Comparison of ENCODE assay signal across 10 cellular contexts in genomic region chr9:128903079-128903461, GRCh38. TPM values are rescaled to one million over a fixed set of nuclear protein-coding genes. Genes with fewer than 3 reads are reported as not detected.
DNase-seq lines count a peak whose midpoint lies in the region; ATAC-seq, FAIRE-seq and TF ChIP-seq lines count a peak whose summit lies in the region.
"Had no signal": no experiment of that assay in that cellular context is flagged by ENCODE, and none has a peak within 500 bp of the region (broad histone marks: within the 10 kb centered on the region; RNA-seq: fewer than 3 reads in every experiment).

No MANE protein-coding gene starts in this region.

- peak overlapping the region; percentile 97 for H3K27ac Mint-ChIP-seq in activated CD4-positive, alpha-beta T cell treated with anti-CD3 and anti-CD28 coated beads, Interleukin-2, amount 10 ng/mL, durations not matched to agents 7 days and 5 days
- H3K27ac Mint-ChIP-seq in activated naive CD8-positive, alpha-beta T cell treated with anti-CD3 and anti-CD28 coated beads for 36 hours: peak overlapping the region; percentile 94

- no peak for TF ChIP-seq RAD21 in HepG2 (CRISPR knock-in tag; IDR thresholded peaks at IDR 0.05)

- 94% methylated on average over 2 of the region's 2 CpGs for WGBS in HepG2 (ENCODE audit: low lambda C conversion rate)

- no peaks in the 10 kb centered on the region for H3K27me3 Mint-ChIP-seq in activated CD4-positive, alpha-beta T cell treated with anti-CD3 and anti-CD28 coated beads, Interleukin-2, amount 10 ng/mL, durations not matched to agents 7 days and 5 days
- no peaks in the 10 kb centered on the region for H3K27me3 Mint-ChIP-seq in activated naive CD8-positive, alpha-beta T cell treated with anti-CD3 and anti-CD28 coated beads for 36 hours

- CTCF ChIA-PET in activated CD4-positive, alpha-beta T cell treated with anti-CD3 and anti-CD28 coated beads, Interleukin-2, amount 10 ng/mL, durations not matched to agents 7 days and 5 days (lab: Charles Lee): no interaction called here
- CTCF ChIA-PET in HepG2 (lab: Yijun Ruan, JAX; ENCODE audit: low intra/inter-chr PET ratio, low total read pairs): no interaction called here

- H3K79me2 ChIP-seq in HepG2 (ENCODE audit: insufficient read depth, low read length): peaks cover 4% of the 10 kb centered on the region

- no TSS peak for BruUV-seq in HepG2 (replicated peaks; lab: Mats Ljungman, UMichigan)

- no peaks in the 10 kb centered on the region for H3K9me3 Mint-ChIP-seq in activated CD4-positive, alpha-beta T cell treated with anti-CD3 and anti-CD28 coated beads, Interleukin-2, amount 10 ng/mL, durations not matched to agents 7 days and 5 days
- no peaks in the 10 kb centered on the region for H3K9me3 Mint-ChIP-seq in activated naive CD8-positive, alpha-beta T cell treated with anti-CD3 and anti-CD28 coated beads for 36 hours

- intact Hi-C loops in HepG2 (cut with micrococcal nuclease; ENCODE audit: unreplicated experiment) (no loop called here), tibial artery (cut with DNase I; ENCODE audit: low total_unique reads) (no loop called here)

- TF ChIP-seq EP300 in HepG2 (IDR thresholded peaks at IDR 0.05; ENCODE audit: low read depth in 2 of 2, low read length in 2 of 2) (no peak), HepG2 (CRISPR knock-in tag; IDR thresholded peaks at IDR 0.05; ENCODE audit: borderline replicate concordance) (no peak)

- no peak for TF ChIP-seq POLR2A in HepG2 (IDR thresholded peaks at IDR 0.05; ENCODE audit: insufficient read depth in 1 of 2, low read depth in 2 of 2, low read length in 2 of 2)

- no peak for DNase-seq in activated CD4-positive, alpha-beta T cell treated with anti-CD3 and anti-CD28 coated beads, Interleukin-2, amount 10 ng/mL, durations not matched to agents 7 days and 5 days
- DNase-seq in activated CD4-positive, alpha-beta T cell treated with anti-CD3 and anti-CD28 coated beads for 4 hours: no peak
- DNase-seq in activated naive CD8-positive, alpha-beta T cell treated with anti-CD3 and anti-CD28 coated beads for 36 hours: no peak
- no peak for DNase-seq in HepG2 (ENCODE audit: low spot score)
- no peak for DNase-seq in tibial artery
- no peak for DNase-seq in NCI-H510A (lab: John Stamatoyannopoulos, UW)
- no peak for DNase-seq in occipital lobe (lab: John Stamatoyannopoulos, UW)
- DNase-seq in MG63: no peak
- DNase-seq: dermis blood vessel endothelial cell, SHP77 treated with DMSO at 0.1 percent for 48 hours had no signal

- peaks cover 32% of the 10 kb centered on the region for H3K4me1 ChIP-seq in HepG2 (ENCODE audit: insufficient read depth, low read length)
- H3K4me1 ChIP-seq in tibial artery: peaks cover 0 to 72% (median 45%) of the 10 kb centered on the region in 4 donors

- no peak overlapping the region for H3K9ac ChIP-seq in HepG2 (ENCODE audit: insufficient read depth, low read depth, low read length)

- H3K4me2 ChIP-seq in HepG2 (ENCODE audit: low read depth, low read length): no peak overlapping the region

- in situ Hi-C loops in HepG2 (cut with HindIII; ENCODE audit: extremely low pct_ligation_motif_present, low pct_unique_long_range_greater_than_20kb): no loop called here

- TF ChIP-seq CTCF in HepG2 (CRISPR knock-in tag; IDR thresholded peaks at IDR 0.05) (no peak), tibial artery (IDR thresholded peaks at IDR 0.05) (no peak)

- POLR2A ChIA-PET in activated CD4-positive, alpha-beta T cell treated with anti-CD3 and anti-CD28 coated beads, Interleukin-2, amount 10 ng/mL, durations not matched to agents 7 days and 5 days (lab: Charles Lee): no interaction called here
- POLR2A ChIA-PET in HepG2 (lab: Yijun Ruan, JAX): interaction anchor here (0.7 kb wide), 1 partner anchor 1505 kb away, joined by 3 read pairs; no protein-coding TSS in a partner anchor

- H3K9me3 ChIP-seq in HepG2 (ENCODE audit: low read length) (no peaks in the 10 kb centered on the region), tibial artery (no peaks in the 10 kb centered on the region), MG63 (no peaks in the 10 kb centered on the region)

- H3K4me3 ChIP-seq in HepG2 (replicated peaks in 1 of 3; ENCODE audit: insufficient read depth in 1 of 3, low read depth in 2 of 3, low read length in 3 of 3) (no peak overlapping the region), tibial artery (no peak overlapping the region), MG63 (no peak overlapping the region)

- no peaks in the 10 kb centered on the region for H4K20me1 ChIP-seq in HepG2 (ENCODE audit: insufficient read depth, low read length)

- no peak overlapping the region for H2AFZ ChIP-seq in HepG2 (ENCODE audit: low read length)

- FAIRE-seq in HepG2 (lab: Jason Lieb, UNC): no peak

- H3K36me3 ChIP-seq in HepG2 (replicated peaks in 1 of 2; ENCODE audit: control insufficient read depth in 1 of 2, insufficient read depth in 2 of 2, low read length in 2 of 2): peaks cover 9 to 27% of the 10 kb centered on the region in 2 experiments
- peaks cover 24 to 49% (median 41%) of the 10 kb centered on the region in 3 donors for H3K36me3 ChIP-seq in tibial artery
- H3K36me3 ChIP-seq in MG63: peaks cover 10% of the 10 kb centered on the region

- no peak overlapping the region for H3K27ac ChIP-seq in HepG2 (ENCODE audit: extremely low read length, insufficient read depth, low read length)
- H3K27ac ChIP-seq in tibial artery: peak overlapping the region; percentile 80 to 83

- ATAC-seq in HepG2: no peak

- H3K36me3 Mint-ChIP-seq in activated CD4-positive, alpha-beta T cell treated with anti-CD3 and anti-CD28 coated beads, Interleukin-2, amount 10 ng/mL, durations not matched to agents 7 days and 5 days (ENCODE audit: low read depth): peaks cover 45% of the 10 kb centered on the region
- H3K36me3 Mint-ChIP-seq in activated naive CD8-positive, alpha-beta T cell treated with anti-CD3 and anti-CD28 coated beads for 36 hours: peaks cover 19% of the 10 kb centered on the region

- H3K4me1 Mint-ChIP-seq in activated CD4-positive, alpha-beta T cell treated with anti-CD3 and anti-CD28 coated beads, Interleukin-2, amount 10 ng/mL, durations not matched to agents 7 days and 5 days: peaks cover 81% of the 10 kb centered on the region
- H3K4me1 Mint-ChIP-seq in activated naive CD8-positive, alpha-beta T cell treated with anti-CD3 and anti-CD28 coated beads for 36 hours: peaks cover 63% of the 10 kb centered on the region

- H3K27me3 ChIP-seq in HepG2 (ENCODE audit: control insufficient read depth in 1 of 2, insufficient read depth in 2 of 2, low read length in 2 of 2) (no peaks in the 10 kb centered on the region), tibial artery (no peaks in the 10 kb centered on the region), MG63 (no peaks in the 10 kb centered on the region)

- H3K4me3 Mint-ChIP-seq in activated CD4-positive, alpha-beta T cell treated with anti-CD3 and anti-CD28 coated beads, Interleukin-2, amount 10 ng/mL, durations not matched to agents 7 days and 5 days: peak overlapping the region; percentile 74
- peak overlapping the region; percentile 65 for H3K4me3 Mint-ChIP-seq in activated naive CD8-positive, alpha-beta T cell treated with anti-CD3 and anti-CD28 coated beads for 36 hours

RNA-seq across cellular contexts. Expression of gene PHYHD1, which starts 17.7 kb away (rescaled TPM):
- total RNA-seq in activated CD4-positive, alpha-beta T cell treated with anti-CD3 and anti-CD28 coated beads, Interleukin-2, amount 10 ng/mL, durations not matched to agents 7 days and 5 days: 1 to 10 TPM; 1.2 to 2.2 TPM
- total RNA-seq in activated naive CD8-positive, alpha-beta T cell treated with anti-CD3 and anti-CD28 coated beads for 36 hours: under 1 TPM; 0.49 to 0.52 TPM
- 10.6 and 12.3 TPM in 2 replicates for total RNA-seq in HepG2 (2016; rRNA removed; fragmentation: Illumina TruSeq; extraction: Trizol)
- total RNA-seq in HepG2 (2016; cell fraction: cytosol; rRNA removed; fragmentation: Illumina TruSeq; extraction: Trizol; ENCODE audit: low read depth): 3.5 and 4.7 TPM in 2 replicates
- total RNA-seq in HepG2 (2016; cell fraction: insoluble cytoplasmic fraction; rRNA removed; fragmentation: Illumina TruSeq; extraction: Trizol): 10.3 and 13.2 TPM in 2 replicates
- total RNA-seq in HepG2 (2016; cell fraction: membrane; rRNA removed; fragmentation: Illumina TruSeq; extraction: Trizol): 4.2 and 5.2 TPM in 2 replicates
- total RNA-seq in HepG2 (2016; cell fraction: nucleus; rRNA removed; fragmentation: Illumina TruSeq; extraction: Trizol): 5.8 and 8.2 TPM in 2 replicates
- 19.6 and 25.3 TPM in 2 replicates for polyA plus RNA-seq in HepG2 (2011; rRNA removed)
- polyA plus RNA-seq in HepG2 (2011; cell fraction: cytosol; rRNA removed): 12.8 and 20.7 TPM in 2 replicates
- 28.7 and 34.3 TPM in 2 replicates for polyA plus RNA-seq in HepG2 (2011; cell fraction: nucleus; rRNA removed)
- polyA plus RNA-seq in HepG2 (2012): 9.6 and 13.5 TPM in 2 replicates
- 7.3 and 8.5 TPM in 2 replicates for polyA plus RNA-seq in HepG2 (2016; cell fraction: cytosol; fragmentation: Illumina TruSeq; extraction: Trizol; ENCODE audit: low read depth)
- 21.0 and 23.6 TPM in 2 replicates for polyA plus RNA-seq in HepG2 (2016; cell fraction: insoluble cytoplasmic fraction; fragmentation: Illumina TruSeq; extraction: Trizol; ENCODE audit: low read depth)
- polyA plus RNA-seq in HepG2 (2016; cell fraction: membrane; fragmentation: Illumina TruSeq; extraction: Trizol; ENCODE audit: low read depth): 8.2 and 8.9 TPM in 2 replicates
- polyA plus RNA-seq in HepG2 (2016; cell fraction: nucleus; fragmentation: Illumina TruSeq; extraction: Trizol; ENCODE audit: insufficient read depth, low read depth): 16.5 and 23.5 TPM in 2 replicates
- polyA minus RNA-seq in HepG2 (2011; rRNA and poly(A)+ RNA removed; ENCODE audit: low replicate concordance): 0.89 and 32.1 TPM in 2 replicates
- 12.7 and 13.2 TPM in 2 replicates for polyA minus RNA-seq in HepG2 (2011; cell fraction: cytosol; rRNA and poly(A)+ RNA removed)
- polyA minus RNA-seq in HepG2 (2011; cell fraction: nucleus; rRNA and poly(A)+ RNA removed): 10.7 and 15.2 TPM in 2 replicates
- 1.1 TPM for total RNA-seq in occipital lobe
- not detected in 2 replicates for total RNA-seq in MG63 (2014; rRNA removed; shearing (Covaris generic); ENCODE audit: low replicate concordance)

RNA-seq across cellular contexts. Expression of gene LRRC8A, which starts 21.1 kb away (rescaled TPM):
- 10 to 100 TPM; 42.4 to 48.0 TPM for total RNA-seq in activated CD4-positive, alpha-beta T cell treated with anti-CD3 and anti-CD28 coated beads, Interleukin-2, amount 10 ng/mL, durations not matched to agents 7 days and 5 days
- total RNA-seq in activated naive CD8-positive, alpha-beta T cell treated with anti-CD3 and anti-CD28 coated beads for 36 hours: 10 to 100 TPM; 19.9 to 20.3 TPM
- total RNA-seq in HepG2 (2016; rRNA removed; fragmentation: Illumina TruSeq; extraction: Trizol): 10.0 and 16.1 TPM in 2 replicates
- 3.1 and 3.7 TPM in 2 replicates for total RNA-seq in HepG2 (2016; cell fraction: cytosol; rRNA removed; fragmentation: Illumina TruSeq; extraction: Trizol; ENCODE audit: low read depth)
- 8.4 and 15.9 TPM in 2 replicates for total RNA-seq in HepG2 (2016; cell fraction: insoluble cytoplasmic fraction; rRNA removed; fragmentation: Illumina TruSeq; extraction: Trizol)
- 12.4 and 13.1 TPM in 2 replicates for total RNA-seq in HepG2 (2016; cell fraction: membrane; rRNA removed; fragmentation: Illumina TruSeq; extraction: Trizol)
- 13.9 and 14.0 TPM in 2 replicates for total RNA-seq in HepG2 (2016; cell fraction: nucleus; rRNA removed; fragmentation: Illumina TruSeq; extraction: Trizol)
- polyA plus RNA-seq in HepG2 (2011; rRNA removed): 40.6 and 44.8 TPM in 2 replicates
- polyA plus RNA-seq in HepG2 (2011; cell fraction: cytosol; rRNA removed): 38.4 and 46.2 TPM in 2 replicates
- polyA plus RNA-seq in HepG2 (2011; cell fraction: nucleus; rRNA removed): 29.0 and 30.1 TPM in 2 replicates
- polyA plus RNA-seq in HepG2 (2012): 15.7 and 19.9 TPM in 2 replicates
- 2.4 and 2.7 TPM in 2 replicates for polyA plus RNA-seq in HepG2 (2016; cell fraction: cytosol; fragmentation: Illumina TruSeq; extraction: Trizol; ENCODE audit: low read depth)
- polyA plus RNA-seq in HepG2 (2016; cell fraction: insoluble cytoplasmic fraction; fragmentation: Illumina TruSeq; extraction: Trizol; ENCODE audit: low read depth): 9.1 and 10.7 TPM in 2 replicates
- polyA plus RNA-seq in HepG2 (2016; cell fraction: membrane; fragmentation: Illumina TruSeq; extraction: Trizol; ENCODE audit: low read depth): 9.0 and 9.9 TPM in 2 replicates
- polyA plus RNA-seq in HepG2 (2016; cell fraction: nucleus; fragmentation: Illumina TruSeq; extraction: Trizol; ENCODE audit: insufficient read depth, low read depth): 19.9 and 20.5 TPM in 2 replicates
- 77.3 and 88.9 TPM in 2 replicates for polyA minus RNA-seq in HepG2 (2011; rRNA and poly(A)+ RNA removed; ENCODE audit: low replicate concordance)
- polyA minus RNA-seq in HepG2 (2011; cell fraction: cytosol; rRNA and poly(A)+ RNA removed): 24.8 and 26.8 TPM in 2 replicates
- polyA minus RNA-seq in HepG2 (2011; cell fraction: nucleus; rRNA and poly(A)+ RNA removed): 14.4 TPM in 2 replicates
- total RNA-seq in occipital lobe: 20.4 TPM
- 13.8 and 19.1 TPM in 2 replicates for total RNA-seq in MG63 (2014; rRNA removed; shearing (Covaris generic); ENCODE audit: low replicate concordance)

RNA-seq across cellular contexts. Expression of gene KYAT1, which starts 21.3 kb away (rescaled TPM):
- total RNA-seq in activated CD4-positive, alpha-beta T cell treated with anti-CD3 and anti-CD28 coated beads, Interleukin-2, amount 10 ng/mL, durations not matched to agents 7 days and 5 days: 10 to 100 TPM; 15.2 to 17.7 TPM
- 1 to 10 TPM; 7.4 to 9.4 TPM for total RNA-seq in activated naive CD8-positive, alpha-beta T cell treated with anti-CD3 and anti-CD28 coated beads for 36 hours
- total RNA-seq in HepG2 (2016; rRNA removed; fragmentation: Illumina TruSeq; extraction: Trizol) (5.6 and 9.2 TPM in 2 replicates), occipital lobe (9.0 TPM)
- total RNA-seq in HepG2 (2016; cell fraction: cytosol; rRNA removed; fragmentation: Illumina TruSeq; extraction: Trizol; ENCODE audit: low read depth): 2.0 and 2.8 TPM in 2 replicates
- total RNA-seq in HepG2 (2016; cell fraction: insoluble cytoplasmic fraction; rRNA removed; fragmentation: Illumina TruSeq; extraction: Trizol): 6.1 and 10.3 TPM in 2 replicates
- total RNA-seq in HepG2 (2016; cell fraction: membrane; rRNA removed; fragmentation: Illumina TruSeq; extraction: Trizol): 3.5 and 4.0 TPM in 2 replicates
- 13.5 and 14.4 TPM in 2 replicates for total RNA-seq in HepG2 (2016; cell fraction: nucleus; rRNA removed; fragmentation: Illumina TruSeq; extraction: Trizol)
- polyA plus RNA-seq in HepG2 (2011; rRNA removed): 46.5 and 58.4 TPM in 2 replicates
- 22.3 and 28.7 TPM in 2 replicates for polyA plus RNA-seq in HepG2 (2011; cell fraction: cytosol; rRNA removed)
- polyA plus RNA-seq in HepG2 (2011; cell fraction: nucleus; rRNA removed): 274 and 317 TPM in 2 replicates
- 22.3 and 32.9 TPM in 2 replicates for polyA plus RNA-seq in HepG2 (2012)
- 1.4 and 1.9 TPM in 2 replicates for polyA plus RNA-seq in HepG2 (2016; cell fraction: cytosol; fragmentation: Illumina TruSeq; extraction: Trizol; ENCODE audit: low read depth)
- 4.9 and 6.1 TPM in 2 replicates for polyA plus RNA-seq in HepG2 (2016; cell fraction: insoluble cytoplasmic fraction; fragmentation: Illumina TruSeq; extraction: Trizol; ENCODE audit: low read depth)
- polyA plus RNA-seq in HepG2 (2016; cell fraction: membrane; fragmentation: Illumina TruSeq; extraction: Trizol; ENCODE audit: low read depth): 1.7 and 2.4 TPM in 2 replicates
- polyA plus RNA-seq in HepG2 (2016; cell fraction: nucleus; fragmentation: Illumina TruSeq; extraction: Trizol; ENCODE audit: insufficient read depth, low read depth): 34.5 and 36.6 TPM in 2 replicates
- polyA minus RNA-seq in HepG2 (2011; rRNA and poly(A)+ RNA removed; ENCODE audit: low replicate concordance): 38.2 and 47.2 TPM in 2 replicates
- polyA minus RNA-seq in HepG2 (2011; cell fraction: cytosol; rRNA and poly(A)+ RNA removed): 9.3 and 15.4 TPM in 2 replicates
- polyA minus RNA-seq in HepG2 (2011; cell fraction: nucleus; rRNA and poly(A)+ RNA removed): 48.0 and 50.7 TPM in 2 replicates
- 9.6 and 17.8 TPM in 2 replicates for total RNA-seq in MG63 (2014; rRNA removed; shearing (Covaris generic); ENCODE audit: low replicate concordance)

RNA-seq across cellular contexts. Expression of gene DOLK, which starts 44.3 kb away (rescaled TPM):
- 1 to 10 TPM; 8.4 to 9.2 TPM for total RNA-seq in activated CD4-positive, alpha-beta T cell treated with anti-CD3 and anti-CD28 coated beads, Interleukin-2, amount 10 ng/mL, durations not matched to agents 7 days and 5 days
- total RNA-seq in activated naive CD8-positive, alpha-beta T cell treated with anti-CD3 and anti-CD28 coated beads for 36 hours: 10 to 100 TPM; 10.1 to 11.3 TPM
- 10.3 and 18.7 TPM in 2 replicates for total RNA-seq in HepG2 (2016; rRNA removed; fragmentation: Illumina TruSeq; extraction: Trizol)
- total RNA-seq in HepG2 (2016; cell fraction: cytosol; rRNA removed; fragmentation: Illumina TruSeq; extraction: Trizol; ENCODE audit: low read depth): 3.1 and 3.7 TPM in 2 replicates
- total RNA-seq in HepG2 (2016; cell fraction: insoluble cytoplasmic fraction; rRNA removed; fragmentation: Illumina TruSeq; extraction: Trizol): 11.0 and 19.4 TPM in 2 replicates
- total RNA-seq in HepG2 (2016; cell fraction: membrane; rRNA removed; fragmentation: Illumina TruSeq; extraction: Trizol): 7.5 and 9.2 TPM in 2 replicates
- total RNA-seq in HepG2 (2016; cell fraction: nucleus; rRNA removed; fragmentation: Illumina TruSeq; extraction: Trizol): 18.0 and 18.2 TPM in 2 replicates
- 15.4 and 19.2 TPM in 2 replicates for polyA plus RNA-seq in HepG2 (2011; rRNA removed)
- polyA plus RNA-seq in HepG2 (2011; cell fraction: cytosol; rRNA removed): 20.0 and 23.0 TPM in 2 replicates
- polyA plus RNA-seq in HepG2 (2011; cell fraction: nucleus; rRNA removed): 7.1 TPM in 2 replicates
- polyA plus RNA-seq in HepG2 (2012): 10.1 and 10.3 TPM in 2 replicates
- polyA plus RNA-seq in HepG2 (2016; cell fraction: cytosol; fragmentation: Illumina TruSeq; extraction: Trizol; ENCODE audit: low read depth): 2.6 and 4.0 TPM in 2 replicates
- 10.6 and 11.1 TPM in 2 replicates for polyA plus RNA-seq in HepG2 (2016; cell fraction: insoluble cytoplasmic fraction; fragmentation: Illumina TruSeq; extraction: Trizol; ENCODE audit: low read depth)
- 5.2 and 6.9 TPM in 2 replicates for polyA plus RNA-seq in HepG2 (2016; cell fraction: membrane; fragmentation: Illumina TruSeq; extraction: Trizol; ENCODE audit: low read depth)
- polyA plus RNA-seq in HepG2 (2016; cell fraction: nucleus; fragmentation: Illumina TruSeq; extraction: Trizol; ENCODE audit: insufficient read depth, low read depth): 23.1 and 24.2 TPM in 2 replicates
- polyA minus RNA-seq in HepG2 (2011; rRNA and poly(A)+ RNA removed; ENCODE audit: low replicate concordance): 61.1 and 98.9 TPM in 2 replicates
- 10.9 and 12.8 TPM in 2 replicates for polyA minus RNA-seq in HepG2 (2011; cell fraction: cytosol; rRNA and poly(A)+ RNA removed)
- polyA minus RNA-seq in HepG2 (2011; cell fraction: nucleus; rRNA and poly(A)+ RNA removed): 16.7 and 17.8 TPM in 2 replicates
- 14.7 TPM for total RNA-seq in occipital lobe
- 16.9 and 29.7 TPM in 2 replicates for total RNA-seq in MG63 (2014; rRNA removed; shearing (Covaris generic); ENCODE audit: low replicate concordance)

RNA-seq across cellular contexts. Expression of gene NUP188, which starts 44.4 kb away (rescaled TPM):
- 10 to 100 TPM; 87.7 to 87.8 TPM for total RNA-seq in activated CD4-positive, alpha-beta T cell treated with anti-CD3 and anti-CD28 coated beads, Interleukin-2, amount 10 ng/mL, durations not matched to agents 7 days and 5 days
- total RNA-seq in activated naive CD8-positive, alpha-beta T cell treated with anti-CD3 and anti-CD28 coated beads for 36 hours: 100 to 1,000 TPM; 128 to 130 TPM
- total RNA-seq in HepG2 (2016; rRNA removed; fragmentation: Illumina TruSeq; extraction: Trizol) (38.5 and 54.1 TPM in 2 replicates), occipital lobe (17.8 TPM)
- 8.2 and 12.6 TPM in 2 replicates for total RNA-seq in HepG2 (2016; cell fraction: cytosol; rRNA removed; fragmentation: Illumina TruSeq; extraction: Trizol; ENCODE audit: low read depth)
- total RNA-seq in HepG2 (2016; cell fraction: insoluble cytoplasmic fraction; rRNA removed; fragmentation: Illumina TruSeq; extraction: Trizol): 35.5 and 47.1 TPM in 2 replicates
- total RNA-seq in HepG2 (2016; cell fraction: membrane; rRNA removed; fragmentation: Illumina TruSeq; extraction: Trizol): 10.3 and 12.4 TPM in 2 replicates
- 52.4 and 56.0 TPM in 2 replicates for total RNA-seq in HepG2 (2016; cell fraction: nucleus; rRNA removed; fragmentation: Illumina TruSeq; extraction: Trizol)
- 28.0 and 31.5 TPM in 2 replicates for polyA plus RNA-seq in HepG2 (2011; rRNA removed)
- 30.7 and 31.2 TPM in 2 replicates for polyA plus RNA-seq in HepG2 (2011; cell fraction: cytosol; rRNA removed)
- 80.5 and 92.3 TPM in 2 replicates for polyA plus RNA-seq in HepG2 (2011; cell fraction: nucleus; rRNA removed)
- 31.1 and 32.6 TPM in 2 replicates for polyA plus RNA-seq in HepG2 (2012)
- polyA plus RNA-seq in HepG2 (2016; cell fraction: cytosol; fragmentation: Illumina TruSeq; extraction: Trizol; ENCODE audit: low read depth): 1.6 and 2.1 TPM in 2 replicates
- polyA plus RNA-seq in HepG2 (2016; cell fraction: insoluble cytoplasmic fraction; fragmentation: Illumina TruSeq; extraction: Trizol; ENCODE audit: low read depth): 27.2 and 38.0 TPM in 2 replicates
- 3.8 and 4.7 TPM in 2 replicates for polyA plus RNA-seq in HepG2 (2016; cell fraction: membrane; fragmentation: Illumina TruSeq; extraction: Trizol; ENCODE audit: low read depth)
- polyA plus RNA-seq in HepG2 (2016; cell fraction: nucleus; fragmentation: Illumina TruSeq; extraction: Trizol; ENCODE audit: insufficient read depth, low read depth): 55.8 and 60.8 TPM in 2 replicates
- polyA minus RNA-seq in HepG2 (2011; rRNA and poly(A)+ RNA removed; ENCODE audit: low replicate concordance): 177 and 560 TPM in 2 replicates
- polyA minus RNA-seq in HepG2 (2011; cell fraction: cytosol; rRNA and poly(A)+ RNA removed): 51.6 and 71.1 TPM in 2 replicates
- polyA minus RNA-seq in HepG2 (2011; cell fraction: nucleus; rRNA and poly(A)+ RNA removed): 71.8 and 93.1 TPM in 2 replicates
- 14.5 and 22.4 TPM in 2 replicates for total RNA-seq in MG63 (2014; rRNA removed; shearing (Covaris generic); ENCODE audit: low replicate concordance)
